Comparison of ENCODE assay signal across 1 cellular context in the genomic region with DNA sequence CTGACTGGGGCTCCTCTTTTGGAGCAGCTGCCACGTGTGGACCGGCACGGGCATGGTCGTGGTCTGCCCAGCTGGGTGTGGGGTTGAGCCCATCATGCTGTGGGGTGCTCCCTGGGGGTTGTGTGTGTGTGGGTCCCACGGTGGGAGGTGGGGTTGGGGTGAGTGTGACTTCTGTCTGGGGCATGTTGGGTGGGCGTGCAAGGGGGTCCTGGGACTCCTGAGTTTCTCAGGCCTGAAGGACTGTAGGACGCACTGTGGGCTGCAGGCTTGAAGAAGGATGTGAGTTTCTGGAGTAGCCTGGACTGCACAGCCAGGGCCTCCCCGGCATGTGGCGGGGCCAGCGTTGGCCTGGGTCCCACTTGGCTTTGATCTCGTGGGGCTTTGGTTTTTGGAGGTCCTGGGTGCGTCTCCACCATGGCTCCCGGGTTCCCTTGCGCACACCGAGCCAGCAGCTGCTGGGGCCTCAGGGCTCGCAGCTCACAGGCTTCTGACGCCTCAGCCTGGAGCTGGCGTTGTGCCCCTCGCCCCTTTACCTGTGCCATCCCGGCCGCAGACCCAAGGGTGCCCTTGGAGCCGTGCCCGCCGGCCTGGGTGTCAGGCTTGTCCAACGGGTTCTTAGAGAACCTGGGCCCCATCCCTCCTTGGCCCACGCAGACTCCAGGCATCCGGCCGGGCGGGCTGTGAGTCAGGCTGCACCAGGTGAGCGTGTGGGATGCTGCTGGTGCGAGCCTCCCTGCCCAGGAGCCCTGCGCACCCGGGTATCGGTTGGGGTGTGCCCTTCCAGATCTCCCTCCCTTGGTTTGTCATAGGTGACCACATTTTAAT.
TF ChIP-seq lines count a peak whose summit lies in the region.

No MANE protein-coding gene starts in this region.

TF ChIP-seq in H1, 55 proteins besides CTCF, POLR2A, EP300 and RAD21:
- TF ChIP-seq NANOG (IDR thresholded peaks at IDR 0.05; ENCODE audit: insufficient read depth, low read depth, low read length, poor library complexity, severe bottlenecking) = no peak
- TF ChIP-seq, protein P1, sequence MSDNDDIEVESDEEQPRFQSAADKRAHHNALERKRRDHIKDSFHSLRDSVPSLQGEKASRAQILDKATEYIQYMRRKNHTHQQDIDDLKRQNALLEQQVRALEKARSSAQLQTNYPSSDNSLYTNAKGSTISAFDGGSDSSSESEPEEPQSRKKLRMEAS (IDR thresholded peaks at IDR 0.05) = no peak
- TF ChIP-seq MAFK (IDR thresholded peaks at IDR 0.05; ENCODE audit: low read depth, low read length) = no peak
- no peak for TF ChIP-seq SIN3A (conservative IDR thresholded peaks at IDR 0.05 in 1 of 2, IDR thresholded peaks at IDR 0.05 in 1 of 2; ENCODE audit: low read depth in 1 of 2, low read length in 2 of 2)
